ENCODE assay signal across 25 cellular contexts in the genomic region with DNA sequence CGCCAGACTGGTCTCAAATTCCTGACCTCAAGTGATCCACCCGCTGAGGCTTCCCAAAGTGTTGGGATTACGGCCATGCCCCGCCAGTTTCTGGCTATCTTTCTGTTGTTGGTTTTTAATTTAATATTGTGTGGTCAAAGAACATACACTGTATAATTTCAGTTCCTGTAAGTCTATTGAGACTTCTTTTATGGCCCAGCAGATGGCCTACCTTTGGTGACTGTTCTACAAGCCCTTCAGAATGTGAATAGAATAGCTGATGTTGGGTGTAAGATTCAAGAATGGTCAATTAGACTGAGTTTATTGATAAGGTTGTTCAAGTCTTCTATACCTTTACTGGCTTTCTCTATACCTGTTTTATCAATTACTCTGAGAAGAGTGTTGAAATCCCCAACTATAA. TPM values are rescaled to one million over a fixed set of nuclear protein-coding genes. Genes with fewer than 3 reads are reported as not detected.
"Had no signal": no experiment of that assay in that cellular context is flagged by ENCODE, and none has a peak within 500 bp of the region (broad histone marks: within the 10 kb centered on the region; RNA-seq: fewer than 3 reads in every experiment).

No MANE protein-coding gene starts in this region.

- ATAC-seq: activated CD4-positive, alpha-beta T cell treated with anti-CD3 and anti-CD28 coated beads for 36 hours; activated CD8-positive, alpha-beta memory T cell treated with anti-CD3 and anti-CD28 coated beads, Interleukin-2, amount 10 ng/mL, durations not matched to agents 7 days and 5 days; activated T-helper 17 cell treated with anti-CD3 and anti-CD28 coated beads, Interleukin-2, amount 50 U/mL, for 72 hours; body of pancreas; left lobe of liver; natural killer cell treated with Interleukin-12 subunit alpha and Interleukin-12 subunit beta and Interleukin-15 and Interleukin-18, amount 100 ng/mL, for 72 hours; stimulated activated memory B cell treated with anti-CD40 and anti-IgM and Interleukin-4, amounts not matched to agents 10 μg/mL and 1 μg/mL and 100 μg/mL, for 72 hours; WTC11 had no signal

- H3K27me3 ChIP-seq: body of pancreas, testis had no signal

- H3K9me3 ChIP-seq: body of pancreas, sigmoid colon, spleen, testis had no signal

- H3K4me3 ChIP-seq: body of pancreas, lung, sigmoid colon, spleen, testis had no signal

- H3K9me3 Mint-ChIP-seq: activated CD4-positive, alpha-beta memory T cell treated with anti-CD3 and anti-CD28 coated beads, Interleukin-2, amount 10 ng/mL, durations not matched to agents 7 days and 5 days; activated naive CD8-positive, alpha-beta T cell treated with anti-CD3 and anti-CD28 coated beads, Interleukin-2, amount 10 ng/mL, durations not matched to agents 7 days and 5 days; activated T-helper 17 cell treated with anti-CD3 and anti-CD28 coated beads, Interleukin-2, amount 50 U/mL, for 72 hours; endodermal cell; natural killer cell treated with Interleukin-12 subunit alpha and Interleukin-12 subunit beta and Interleukin-15 and Interleukin-18, amount 100 ng/mL, for 72 hours; stimulated activated memory B cell treated with anti-CD40 and anti-IgM and Interleukin-4, amounts not matched to agents 10 μg/mL and 1 μg/mL and 100 μg/mL, for 72 hours; type B pancreatic cell; WTC11 had no signal

- H3K4me3 Mint-ChIP-seq: activated CD4-positive, alpha-beta memory T cell treated with anti-CD3 and anti-CD28 coated beads, Interleukin-2, amount 10 ng/mL, durations not matched to agents 7 days and 5 days; activated CD4-positive, alpha-beta T cell treated with anti-CD3 and anti-CD28 coated beads for 36 hours; activated CD8-positive, alpha-beta memory T cell treated with anti-CD3 and anti-CD28 coated beads, Interleukin-2, amount 10 ng/mL, durations not matched to agents 7 days and 5 days; activated naive CD8-positive, alpha-beta T cell treated with anti-CD3 and anti-CD28 coated beads, Interleukin-2, amount 10 ng/mL, durations not matched to agents 7 days and 5 days; activated T-helper 17 cell treated with anti-CD3 and anti-CD28 coated beads, Interleukin-2, amount 50 U/mL, for 72 hours; endodermal cell; natural killer cell treated with Interleukin-12 subunit alpha and Interleukin-12 subunit beta and Interleukin-15 and Interleukin-18, amount 100 ng/mL, for 72 hours; stimulated activated memory B cell treated with anti-CD40 and anti-IgM and Interleukin-4, amounts not matched to agents 10 μg/mL and 1 μg/mL and 100 μg/mL, for 72 hours; type B pancreatic cell; WTC11 had no signal

- DNase-seq: activated CD4-positive, alpha-beta memory T cell treated with anti-CD3 and anti-CD28 coated beads, Interleukin-2, amount 10 ng/mL, durations not matched to agents 7 days and 5 days; activated CD4-positive, alpha-beta T cell treated with anti-CD3 and anti-CD28 coated beads for 36 hours; activated CD8-positive, alpha-beta memory T cell treated with anti-CD3 and anti-CD28 coated beads, Interleukin-2, amount 10 ng/mL, durations not matched to agents 7 days and 5 days; activated naive CD4-positive, alpha-beta T cell treated with Interleukin-2 at 50 U/mL for 16 hours; activated naive CD8-positive, alpha-beta T cell treated with anti-CD3 and anti-CD28 coated beads, Interleukin-2, amount 10 ng/mL, durations not matched to agents 7 days and 5 days; body of pancreas; endodermal cell; foreskin melanocyte; glutamatergic neuron; hippocampal formation; posterior cingulate gyrus; sigmoid colon; spleen; stimulated activated CD4-positive, alpha-beta T cell treated with anti-CD3 and anti-CD28 coated beads, Interleukin-4, amount 100 ng/mL, for 4 hours; testis had no signal

- H3K4me1 ChIP-seq: sigmoid colon, testis had no signal

- H3K27ac ChIP-seq: body of pancreas, epithelial cell of prostate, sigmoid colon, spleen, testis had no signal

- H3K4me1 Mint-ChIP-seq: activated CD4-positive, alpha-beta T cell treated with anti-CD3 and anti-CD28 coated beads for 36 hours; activated T-helper 17 cell treated with anti-CD3 and anti-CD28 coated beads, Interleukin-2, amount 50 U/mL, for 72 hours; endodermal cell; WTC11 had no signal

- H3K36me3 Mint-ChIP-seq: activated CD8-positive, alpha-beta memory T cell treated with anti-CD3 and anti-CD28 coated beads, Interleukin-2, amount 10 ng/mL, durations not matched to agents 7 days and 5 days; activated naive CD8-positive, alpha-beta T cell treated with anti-CD3 and anti-CD28 coated beads, Interleukin-2, amount 10 ng/mL, durations not matched to agents 7 days and 5 days; natural killer cell treated with Interleukin-12 subunit alpha and Interleukin-12 subunit beta and Interleukin-15 and Interleukin-18, amount 100 ng/mL, for 72 hours; stimulated activated memory B cell treated with anti-CD40 and anti-IgM and Interleukin-4, amounts not matched to agents 10 μg/mL and 1 μg/mL and 100 μg/mL, for 72 hours; type B pancreatic cell; WTC11 had no signal

- H3K27ac Mint-ChIP-seq: activated CD4-positive, alpha-beta memory T cell treated with anti-CD3 and anti-CD28 coated beads, Interleukin-2, amount 10 ng/mL, durations not matched to agents 7 days and 5 days; activated CD4-positive, alpha-beta T cell treated with anti-CD3 and anti-CD28 coated beads for 36 hours; activated CD8-positive, alpha-beta memory T cell treated with anti-CD3 and anti-CD28 coated beads, Interleukin-2, amount 10 ng/mL, durations not matched to agents 7 days and 5 days; activated naive CD8-positive, alpha-beta T cell treated with anti-CD3 and anti-CD28 coated beads, Interleukin-2, amount 10 ng/mL, durations not matched to agents 7 days and 5 days; activated T-helper 17 cell treated with anti-CD3 and anti-CD28 coated beads, Interleukin-2, amount 50 U/mL, for 72 hours; endodermal cell; natural killer cell treated with Interleukin-12 subunit alpha and Interleukin-12 subunit beta and Interleukin-15 and Interleukin-18, amount 100 ng/mL, for 72 hours; stimulated activated memory B cell treated with anti-CD40 and anti-IgM and Interleukin-4, amounts not matched to agents 10 μg/mL and 1 μg/mL and 100 μg/mL, for 72 hours; type B pancreatic cell; WTC11 had no signal

- H3K36me3 ChIP-seq: sigmoid colon, spleen had no signal

RNA-seq across cellular contexts. Expression of a gene that starts 10.7 kb away (rescaled TPM):
- total RNA-seq: cardiac septum; endodermal cell; natural killer cell treated with Interleukin-12 subunit alpha and Interleukin-12 subunit beta and Interleukin-15 and Interleukin-18, amount 100 ng/mL, for 72 hours; sigmoid colon had no signal

RNA-seq across cellular contexts. Expression of a gene that starts 15.5 kb away (rescaled TPM):
- total RNA-seq: fibroblast of lung had no signal
